Comparison of ENCODE assay signal across 9 cellular contexts in genomic region chr5:65213921-65214525, GRCh38.
DNase-seq lines count a peak whose midpoint lies in the region; ATAC-seq and TF ChIP-seq lines count a peak whose summit lies in the region.
"Had no signal": no experiment of that assay in that cellular context is flagged by ENCODE, and none has a peak within 500 bp of the region (broad histone marks: within the 10 kb centered on the region; RNA-seq: fewer than 3 reads in every experiment).

No MANE protein-coding gene starts in this region.

- TF ChIP-seq CTCF in Caco-2 (IDR thresholded peaks at IDR 0.05; ENCODE audit: insufficient read depth in 1 of 2, low read depth in 1 of 2, low read length in 1 of 2, severe bottlenecking in 1 of 2, unreplicated experiment in 1 of 2): peak; percentile 62 to 69
- TF ChIP-seq CTCF in astrocyte of the cerebellum (IDR thresholded peaks at IDR 0.05; ENCODE audit: low read depth, low read length, missing control alignments): peak; percentile 53
- TF ChIP-seq CTCF in liver (IDR thresholded peaks at IDR 0.05; ENCODE audit: low read depth, low read length, missing input control): peak; percentile 58

- H3K27me3 Mint-ChIP-seq in Caco-2 (ENCODE audit: insufficient read depth, unreplicated experiment): peaks cover 3% of the 10 kb centered on the region
- H3K27me3 Mint-ChIP-seq in activated CD4-positive, alpha-beta memory T cell treated with anti-CD3 and anti-CD28 coated beads for 36 hours: peaks cover 5% of the 10 kb centered on the region

- BruUV-seq in Caco-2 (replicated peaks; lab: Mats Ljungman, UMichigan): no TSS peak

- H3K4me3 ChIP-seq in Caco-2 (ENCODE audit: low read depth, low read length) (no peak overlapping the region), astrocyte of the cerebellum (ENCODE audit: low read depth, low read length) (no peak overlapping the region), liver (ENCODE audit: low read depth in 1 of 3, low read length in 3 of 3) (no peak overlapping the region)

- no peaks in the 10 kb centered on the region for H3K36me3 Mint-ChIP-seq in Caco-2 (ENCODE audit: insufficient read depth, unreplicated experiment)
- no peaks in the 10 kb centered on the region for H3K36me3 Mint-ChIP-seq in activated CD4-positive, alpha-beta memory T cell treated with anti-CD3 and anti-CD28 coated beads for 36 hours
- H3K36me3 Mint-ChIP-seq: natural killer cell had no signal

- no peaks in the 10 kb centered on the region for H3K4me1 Mint-ChIP-seq in Caco-2 (ENCODE audit: low read depth, unreplicated experiment)
- H3K4me1 Mint-ChIP-seq in activated CD4-positive, alpha-beta memory T cell treated with anti-CD3 and anti-CD28 coated beads for 36 hours (ENCODE audit: low read depth): no peaks in the 10 kb centered on the region
- H3K4me1 Mint-ChIP-seq: natural killer cell had no signal

- H3K9me3 ChIP-seq in Caco-2: no peaks in the 10 kb centered on the region
- H3K9me3 ChIP-seq in liver (ENCODE audit: control insufficient read depth in 4 of 4, low read length in 3 of 4): no peaks in the 10 kb centered on the region

- H3K4me1 ChIP-seq in Caco-2 (no peaks in the 10 kb centered on the region), liver (ENCODE audit: control insufficient read depth in 4 of 4, insufficient read depth in 4 of 4, low read length in 3 of 4) (no peaks in the 10 kb centered on the region)

- no peak overlapping the region for H3K27ac Mint-ChIP-seq in Caco-2 (ENCODE audit: unreplicated experiment)
- no peak overlapping the region for H3K27ac Mint-ChIP-seq in activated CD4-positive, alpha-beta memory T cell treated with anti-CD3 and anti-CD28 coated beads for 36 hours
- H3K27ac Mint-ChIP-seq: natural killer cell had no signal

- no peak overlapping the region for H3K9ac ChIP-seq in liver (ENCODE audit: low read depth in 1 of 2, low read length in 2 of 2)

- CTCF ChIA-PET in Caco-2 (lab: Charles Lee): interaction anchor here (1.0 kb wide), 1 partner anchor 269 kb away, joined by 3 read pairs; no protein-coding TSS in a partner anchor
- CTCF ChIA-PET in activated CD4-positive, alpha-beta memory T cell treated with anti-CD3 and anti-CD28 coated beads for 36 hours (lab: Charles Lee): no interaction called here

- H3K36me3 ChIP-seq in Caco-2 (ENCODE audit: control insufficient read depth, insufficient read depth, low read length): no peaks in the 10 kb centered on the region
- H3K36me3 ChIP-seq in liver (ENCODE audit: control insufficient read depth in 4 of 4, insufficient read depth in 3 of 4, low read depth in 1 of 4, low read length in 3 of 4): no peaks in the 10 kb centered on the region

- TF ChIP-seq EP300 in Ishikawa (IDR thresholded peaks at IDR 0.05; ENCODE audit: borderline replicate concordance): no peak

- intact Hi-C loops in Caco-2 (cut with micrococcal nuclease; ENCODE audit: unreplicated experiment): loop anchor here (1.0 kb wide), 3 partner anchors 113 to 403 kb away; no protein-coding TSS in a partner anchor
- intact Hi-C loops in activated CD4-positive, alpha-beta memory T cell treated with anti-CD3 and anti-CD28 coated beads for 36 hours (cut with micrococcal nuclease): no loop called here

- no peak overlapping the region for H3K4me3 Mint-ChIP-seq in Caco-2 (ENCODE audit: unreplicated experiment)
- no peak overlapping the region for H3K4me3 Mint-ChIP-seq in activated CD4-positive, alpha-beta memory T cell treated with anti-CD3 and anti-CD28 coated beads for 36 hours
- H3K4me3 Mint-ChIP-seq: natural killer cell had no signal

- DNase-seq in Caco-2: peak; percentile 56 to 61
- DNase-seq in astrocyte of the cerebellum (ENCODE audit: low read depth): no peak
- no peak for DNase-seq in activated naive CD4-positive, alpha-beta T cell treated with Interleukin-2 at 50 U/mL for 16 hours
- DNase-seq in activated CD4-positive, alpha-beta memory T cell treated with anti-CD3 and anti-CD28 coated beads for 36 hours: no peak
- DNase-seq: natural killer cell had no signal

- 75% methylated on average over 6 of the region's 6 CpGs for WGBS in liver

- no peaks in the 10 kb centered on the region for H3K9me3 Mint-ChIP-seq in Caco-2 (ENCODE audit: unreplicated experiment)
- H3K9me3 Mint-ChIP-seq in activated CD4-positive, alpha-beta memory T cell treated with anti-CD3 and anti-CD28 coated beads for 36 hours: no peaks in the 10 kb centered on the region
- H3K9me3 Mint-ChIP-seq: natural killer cell had no signal

- H3K27me3 ChIP-seq in Caco-2 (replicated peaks; ENCODE audit: control insufficient read depth, insufficient read depth, low read length) (no peaks in the 10 kb centered on the region), liver (ENCODE audit: control insufficient read depth in 4 of 4, insufficient read depth in 4 of 4, low read length in 3 of 4) (no peaks in the 10 kb centered on the region)

- POLR2A ChIA-PET in Caco-2 (lab: Charles Lee): no interaction called here
- POLR2A ChIA-PET in activated CD4-positive, alpha-beta memory T cell treated with anti-CD3 and anti-CD28 coated beads for 36 hours (lab: Charles Lee): no interaction called here

- in situ Hi-C loops in astrocyte of the cerebellum (cut with HindIII; ENCODE audit: low sequenced_read_pairs): no loop called here

- no peak overlapping the region for H3K27ac ChIP-seq in liver (ENCODE audit: low read depth in 1 of 2, low read length in 2 of 2)

- ATAC-seq in GM21619 (IDR thresholded peaks at IDR 0.05; ENCODE audit: unreplicated experiment) (no peak), HG03108 (IDR thresholded peaks at IDR 0.05; ENCODE audit: unreplicated experiment) (no peak)
- ATAC-seq: natural killer cell had no signal

- TF ChIP-seq RAD21 in Ishikawa (IDR thresholded peaks at IDR 0.05; ENCODE audit: low read depth): peak; percentile 50
- TF ChIP-seq RAD21 in liver (IDR thresholded peaks at IDR 0.05): peak; percentile 73 to 87

TF ChIP-seq in Ishikawa, 13 proteins besides CTCF, POLR2A, EP300 and RAD21:
- TF ChIP-seq YY1 (IDR thresholded peaks at IDR 0.05; ENCODE audit: low read depth): no peak
- TF ChIP-seq MAX (IDR thresholded peaks at IDR 0.05): no peak

TF ChIP-seq in liver, 16 proteins besides CTCF, POLR2A, EP300 and RAD21:
- no peak for TF ChIP-seq FOXA2 (IDR thresholded peaks at IDR 0.05)
- TF ChIP-seq GABPA (IDR thresholded peaks at IDR 0.05 in 1 of 2, conservative IDR thresholded peaks at IDR 0.05 in 1 of 2): no peak
- TF ChIP-seq RXRA (IDR thresholded peaks at IDR 0.05): no peak
- no peak for TF ChIP-seq FOXA1 (IDR thresholded peaks at IDR 0.05)
TF ChIP-seq in liver: peak in this region for 0.

Comparison
In these comparisons a context has a peak if more than half of its experiments do, and no peak if none do; other contexts are left out.
1. DNase-seq: peak in Caco-2 (2 of 2); none in astrocyte of the cerebellum (single experiment), activated naive CD4-positive, alpha-beta T cell treated with Interleukin-2 at 50 U/mL for 16 hours (single experiment) and activated CD4-positive, alpha-beta memory T cell treated with anti-CD3 and anti-CD28 coated beads for 36 hours (single experiment).
2. Peak in every context shown above with its lines, with median percentiles within 50 percentile points of each other: CTCF ChIP-seq.